In genomic region chr6:120279706-120280105, GRCh38 we compare ENCODE assay signal across 15 cellular contexts.
DNase-seq lines count a peak whose midpoint lies in the region; ATAC-seq and TF ChIP-seq lines count a peak whose summit lies in the region.
"Had no signal": no experiment of that assay in that cellular context is flagged by ENCODE, and none has a peak within 500 bp of the region (broad histone marks: within the 10 kb centered on the region; RNA-seq: fewer than 3 reads in every experiment).

No MANE protein-coding gene starts in this region.

- ATAC-seq in stimulated activated memory B cell treated with anti-CD40 and anti-IgM and Interleukin-4, amounts not matched to agents 10 μg/mL and 1 μg/mL and 100 μg/mL, for 72 hours, result peak; percentile 47
- no peak for ATAC-seq in HG02571 (IDR thresholded peaks at IDR 0.05; ENCODE audit: unreplicated experiment)
- ATAC-seq: A549; CD8-positive, alpha-beta T cell; GM23338 had no signal

- H3K9me3 Mint-ChIP-seq in glutamatergic neuron (ENCODE audit: unreplicated experiment), result no peaks in the 10 kb centered on the region
- no peaks in the 10 kb centered on the region for H3K9me3 Mint-ChIP-seq in stimulated activated memory B cell treated with anti-CD40 and anti-IgM and Interleukin-4, amounts not matched to agents 10 μg/mL and 1 μg/mL and 100 μg/mL, for 72 hours
- H3K9me3 Mint-ChIP-seq: CD8-positive, alpha-beta T cell; GM23338 had no signal

- H3K27me3 Mint-ChIP-seq in glutamatergic neuron (ENCODE audit: unreplicated experiment), result no peaks in the 10 kb centered on the region
- H3K27me3 Mint-ChIP-seq in stimulated activated memory B cell treated with anti-CD40 and anti-IgM and Interleukin-4, amounts not matched to agents 10 μg/mL and 1 μg/mL and 100 μg/mL, for 72 hours, result no peaks in the 10 kb centered on the region

- no peak for TF ChIP-seq CTCF in glutamatergic neuron (IDR thresholded peaks at IDR 0.05; ENCODE audit: partially characterized antibody, unreplicated experiment)

- H3K36me3 Mint-ChIP-seq in glutamatergic neuron (ENCODE audit: unreplicated experiment), result no peaks in the 10 kb centered on the region
- no peaks in the 10 kb centered on the region for H3K36me3 Mint-ChIP-seq in stimulated activated memory B cell treated with anti-CD40 and anti-IgM and Interleukin-4, amounts not matched to agents 10 μg/mL and 1 μg/mL and 100 μg/mL, for 72 hours
- H3K36me3 Mint-ChIP-seq: CD8-positive, alpha-beta T cell had no signal

- peak overlapping the region; percentile 44 for H3K27ac Mint-ChIP-seq in glutamatergic neuron (ENCODE audit: unreplicated experiment)
- H3K27ac Mint-ChIP-seq in stimulated activated memory B cell treated with anti-CD40 and anti-IgM and Interleukin-4, amounts not matched to agents 10 μg/mL and 1 μg/mL and 100 μg/mL, for 72 hours, result no peak overlapping the region
- H3K27ac Mint-ChIP-seq: CD8-positive, alpha-beta T cell; GM23338 had no signal

- peaks cover 9% of the 10 kb centered on the region for H3K4me1 Mint-ChIP-seq in glutamatergic neuron (ENCODE audit: low read depth, unreplicated experiment)
- peaks cover 3% of the 10 kb centered on the region for H3K4me1 Mint-ChIP-seq in stimulated activated memory B cell treated with anti-CD40 and anti-IgM and Interleukin-4, amounts not matched to agents 10 μg/mL and 1 μg/mL and 100 μg/mL, for 72 hours

- peak overlapping the region; percentile 35 for H3K4me3 Mint-ChIP-seq in glutamatergic neuron (ENCODE audit: unreplicated experiment)
- H3K4me3 Mint-ChIP-seq in stimulated activated memory B cell treated with anti-CD40 and anti-IgM and Interleukin-4, amounts not matched to agents 10 μg/mL and 1 μg/mL and 100 μg/mL, for 72 hours, result no peak overlapping the region
- H3K4me3 Mint-ChIP-seq: CD8-positive, alpha-beta T cell; GM23338 had no signal

- DNase-seq in NCI-H82 (lab: John Stamatoyannopoulos, UW), result peak; percentile 33
- DNase-seq in NCI-H82 treated with DMSO at 0.1 percent for 48 hours (lab: John Stamatoyannopoulos, UW; ENCODE audit: unreplicated experiment), result no peak
- DNase-seq in NCI-H524 treated with DMSO at 0.1 percent for 48 hours (lab: John Stamatoyannopoulos, UW), result peak; percentile 66
- no peak for DNase-seq in glutamatergic neuron
- no peak for DNase-seq in LoVo (ENCODE audit: low spot score)
- no peak for DNase-seq in GDM1 (lab: John Stamatoyannopoulos, UW)
- DNase-seq: AML-193; Calu3; CD8-positive, alpha-beta T cell; DMS79 treated with DMSO at 0.1 percent for 48 hours; HCEC 1CT had no signal

Comparison
In these comparisons a context has a peak if more than half of its experiments do, and no peak if none do; other contexts are left out.
1. DNase-seq: peak in NCI-H82 (single experiment) and NCI-H524 treated with DMSO at 0.1 percent for 48 hours (single experiment); none in NCI-H82 treated with DMSO at 0.1 percent for 48 hours (single experiment), glutamatergic neuron (single experiment), LoVo (single experiment) and GDM1 (single experiment).